ENCODE assay signal across 1 cellular context in genomic region chr10:103889121-103889720, GRCh38.
TF ChIP-seq lines count a peak whose summit lies in the region.

No MANE protein-coding gene starts in this region.

TF ChIP-seq in WTC11, 78 proteins besides CTCF, POLR2A, EP300 and RAD21 (continued from another document):
- TF ChIP-seq AFF4 (CRISPR knock-in tag; IDR thresholded peaks at IDR 0.05; ENCODE audit: borderline replicate concordance) (no peak), HMGXB4 (CRISPR knock-in tag; IDR thresholded peaks at IDR 0.05) (no peak)
